8 cellular contexts compared by ENCODE assay signal in genomic region chr3:10263549-10264363, GRCh38. TPM values are rescaled to one million over a fixed set of nuclear protein-coding genes. Genes with fewer than 3 reads are reported as not detected.
DNase-seq lines count a peak whose midpoint lies in the region; ATAC-seq and TF ChIP-seq lines count a peak whose summit lies in the region.

No MANE protein-coding gene starts in this region.

- ATAC-seq in naive thymus-derived CD4-positive, alpha-beta T cell = peak; percentile 96
- ATAC-seq in stimulated activated naive CD8-positive, alpha-beta T cell treated with anti-CD3 and anti-CD28 coated beads, Interleukin-15, Interleukin-2, amounts not matched to agents 100 U/mL and 50 U/mL, for 24 hours = peak; percentile 93
- no peak for ATAC-seq in HG03045 (IDR thresholded peaks at IDR 0.05; ENCODE audit: unreplicated experiment)

- peaks cover 36 to 62% of the 10 kb centered on the region in 2 donors for H3K4me1 ChIP-seq in naive thymus-derived CD4-positive, alpha-beta T cell (ENCODE audit: control insufficient read depth in 2 of 2, insufficient read depth in 2 of 2, low read length in 2 of 2)

- H3K4me1 Mint-ChIP-seq in activated CD4-positive, alpha-beta T cell treated with anti-CD3 and anti-CD28 coated beads, Interleukin-2, amount 10 ng/mL, durations not matched to agents 7 days and 5 days = peaks cover 73% of the 10 kb centered on the region
- peaks cover 49 to 97% (median 80%) of the 10 kb centered on the region in 7 donors for H3K4me1 Mint-ChIP-seq in naive thymus-derived CD4-positive, alpha-beta T cell

- H3K4me3 Mint-ChIP-seq in activated CD4-positive, alpha-beta T cell treated with anti-CD3 and anti-CD28 coated beads, Interleukin-2, amount 10 ng/mL, durations not matched to agents 7 days and 5 days = peak overlapping the region; percentile 58
- peak overlapping the region; percentile 68 to 87 (median 77) for H3K4me3 Mint-ChIP-seq in naive thymus-derived CD4-positive, alpha-beta T cell

- TF ChIP-seq CTCF in AG09309 (IDR thresholded peaks at IDR 0.05; ENCODE audit: control insufficient read depth, insufficient read depth, low read depth, low read length, missing control alignments) = peak; percentile 47

- peak overlapping the region; percentile 79 for H3K27ac Mint-ChIP-seq in activated CD4-positive, alpha-beta T cell treated with anti-CD3 and anti-CD28 coated beads, Interleukin-2, amount 10 ng/mL, durations not matched to agents 7 days and 5 days
- peak overlapping the region; percentile 82 to 97 (median 91) for H3K27ac Mint-ChIP-seq in naive thymus-derived CD4-positive, alpha-beta T cell

- POLR2A ChIA-PET in activated CD4-positive, alpha-beta T cell treated with anti-CD3 and anti-CD28 coated beads, Interleukin-2, amount 10 ng/mL, durations not matched to agents 7 days and 5 days (lab: Charles Lee) = interaction anchor here (0.6 to 0.8 kb wide), 4 partner anchors 10 to 100 kb away, joined by 3 to 8 read pairs (median 4); no protein-coding TSS in a partner anchor
- POLR2A ChIA-PET in naive thymus-derived CD4-positive, alpha-beta T cell (lab: Charles Lee) = interaction anchor here (0.5 to 4.7 kb wide), 15 partner anchors 10 to 1011 kb away, joined by 3 to 71 read pairs (median 4); partner anchors contain the start of genes ARPC4, CRELD1, SEC13 and TADA3

- peak overlapping the region; percentile 73 for H3K27ac ChIP-seq in naive thymus-derived CD4-positive, alpha-beta T cell (ENCODE audit: low read depth, low read length)

- DNase-seq in AG09309 (ENCODE audit: low read depth) (no peak), HT-29 (ENCODE audit: low spot score) (peak; percentile 51), ecto neural progenitor cell (ENCODE audit: low spot score) (peak; percentile 81), middle frontal gyrus (ENCODE audit: extremely low spot score, low spot score) (no peak)
- peak; percentile 71 for DNase-seq in activated CD4-positive, alpha-beta T cell treated with anti-CD3 and anti-CD28 coated beads, Interleukin-2, amount 10 ng/mL, durations not matched to agents 7 days and 5 days
- peak; percentile 33 to 76 (median 71) for DNase-seq in naive thymus-derived CD4-positive, alpha-beta T cell
- peak; percentile 77 for DNase-seq in stimulated activated naive CD8-positive, alpha-beta T cell treated with anti-CD3 and anti-CD28 coated beads, Interleukin-15, Interleukin-2, amounts not matched to agents 100 U/mL and 50 U/mL, for 24 hours

- H3K27me3 ChIP-seq in naive thymus-derived CD4-positive, alpha-beta T cell (ENCODE audit: control insufficient read depth in 2 of 2, insufficient read depth in 2 of 2, low read length in 2 of 2) = no peaks in the 10 kb centered on the region

- no peaks in the 10 kb centered on the region for H3K9me3 Mint-ChIP-seq in activated CD4-positive, alpha-beta T cell treated with anti-CD3 and anti-CD28 coated beads, Interleukin-2, amount 10 ng/mL, durations not matched to agents 7 days and 5 days
- no peaks in the 10 kb centered on the region for H3K9me3 Mint-ChIP-seq in naive thymus-derived CD4-positive, alpha-beta T cell

- H3K36me3 Mint-ChIP-seq in activated CD4-positive, alpha-beta T cell treated with anti-CD3 and anti-CD28 coated beads, Interleukin-2, amount 10 ng/mL, durations not matched to agents 7 days and 5 days (ENCODE audit: low read depth) = peaks cover 75% of the 10 kb centered on the region
- H3K36me3 Mint-ChIP-seq in naive thymus-derived CD4-positive, alpha-beta T cell = peaks cover 10 to 64% (median 45%) of the 10 kb centered on the region in 5 donors

- CTCF ChIA-PET in activated CD4-positive, alpha-beta T cell treated with anti-CD3 and anti-CD28 coated beads, Interleukin-2, amount 10 ng/mL, durations not matched to agents 7 days and 5 days (lab: Charles Lee) = interaction anchor here (0.6 to 2.2 kb wide), 23 partner anchors 10 to 471 kb away, joined by 3 to 20 read pairs (median 4); partner anchors contain the start of genes ARPC4 and FANCD2
- CTCF ChIA-PET in naive thymus-derived CD4-positive, alpha-beta T cell (lab: Charles Lee) = interaction anchor here (0.7 to 1.6 kb wide), 14 partner anchors 13 to 331 kb away, joined by 3 to 8 read pairs (median 3); partner anchors contain the start of genes EMC3 and TATDN2

- peaks cover 4 to 43% (median 18%) of the 10 kb centered on the region in 3 experiments for H3K36me3 ChIP-seq in naive thymus-derived CD4-positive, alpha-beta T cell (ENCODE audit: control insufficient read depth in 2 of 3, insufficient read depth in 3 of 3, low read length in 3 of 3)

- H3K27me3 Mint-ChIP-seq in activated CD4-positive, alpha-beta T cell treated with anti-CD3 and anti-CD28 coated beads, Interleukin-2, amount 10 ng/mL, durations not matched to agents 7 days and 5 days = no peaks in the 10 kb centered on the region
- no peaks in the 10 kb centered on the region for H3K27me3 Mint-ChIP-seq in naive thymus-derived CD4-positive, alpha-beta T cell

- H3K9me3 ChIP-seq in naive thymus-derived CD4-positive, alpha-beta T cell (ENCODE audit: control insufficient read depth in 2 of 3, low read length in 3 of 3) = no peaks in the 10 kb centered on the region

- intact Hi-C loops in naive thymus-derived CD4-positive, alpha-beta T cell (cut with micrococcal nuclease) = loop anchor here (1.0 to 5.0 kb wide), 9 partner anchors 15 to 277 kb away; partner anchors contain the start of genes TATDN2 (in 2 of the 2), BRK1 (in 1 of the 2), EMC3 (in 1 of the 2) and IRAK2 (in 1 of the 2)

- no peak overlapping the region for H3K4me3 ChIP-seq in AG09309 (ENCODE audit: control insufficient read depth, low read depth, low read length)
- peak overlapping the region; percentile 47 for H3K4me3 ChIP-seq in naive thymus-derived CD4-positive, alpha-beta T cell (ENCODE audit: low read length)

RNA-seq across cellular contexts. Expression of gene TATDN2, which starts 15.5 kb away (rescaled TPM):
- 6.7 and 6.8 TPM in 2 replicates for total RNA-seq in HT-29 (2014; rRNA removed; shearing (Covaris generic))
- 10 to 100 TPM; 72.3 to 78.4 TPM for total RNA-seq in activated CD4-positive, alpha-beta T cell treated with anti-CD3 and anti-CD28 coated beads, Interleukin-2, amount 10 ng/mL, durations not matched to agents 7 days and 5 days
- total RNA-seq in naive thymus-derived CD4-positive, alpha-beta T cell = 10 to 100 TPM; 52.9 to 88.8 (median 71.6) TPM
- 10 to 100 TPM; 12.9 to 26.8 TPM for polyA plus RNA-seq in naive thymus-derived CD4-positive, alpha-beta T cell

RNA-seq across cellular contexts. Expression of gene GHRL, which starts 29.0 kb away (rescaled TPM):
- total RNA-seq in HT-29 (2014; rRNA removed; shearing (Covaris generic)) = not detected in 2 replicates
- total RNA-seq in activated CD4-positive, alpha-beta T cell treated with anti-CD3 and anti-CD28 coated beads, Interleukin-2, amount 10 ng/mL, durations not matched to agents 7 days and 5 days = under 1 TPM; 0.30 to 0.56 TPM
- 1 to 10 TPM in 4 of 5 experiments, under 1 TPM in 1; 0.35 to 3.8 (median 1.3) TPM for total RNA-seq in naive thymus-derived CD4-positive, alpha-beta T cell
- polyA plus RNA-seq in naive thymus-derived CD4-positive, alpha-beta T cell = under 1 TPM; 0.67 to 0.69 TPM

RNA-seq across cellular contexts. Expression of gene SEC13, which starts 57.2 kb away (rescaled TPM):
- 152 and 162 TPM in 2 replicates for total RNA-seq in HT-29 (2014; rRNA removed; shearing (Covaris generic))
- 10 to 100 TPM; 81.3 to 85.5 TPM for total RNA-seq in activated CD4-positive, alpha-beta T cell treated with anti-CD3 and anti-CD28 coated beads, Interleukin-2, amount 10 ng/mL, durations not matched to agents 7 days and 5 days
- total RNA-seq in naive thymus-derived CD4-positive, alpha-beta T cell = 10 to 100 TPM; 63.9 to 98.9 (median 71.0) TPM
- 100 to 1,000 TPM; 129 to 131 TPM for polyA plus RNA-seq in naive thymus-derived CD4-positive, alpha-beta T cell

Comparison
In these comparisons a context has a peak if more than half of its experiments do, and no peak if none do; other contexts are left out.
1. DNase-seq: peak in HT-29 (single experiment), activated CD4-positive, alpha-beta T cell treated with anti-CD3 and anti-CD28 coated beads, Interleukin-2, amount 10 ng/mL, durations not matched to agents 7 days and 5 days (single experiment), ecto neural progenitor cell (single experiment), naive thymus-derived CD4-positive, alpha-beta T cell (9 of 9) and stimulated activated naive CD8-positive, alpha-beta T cell treated with anti-CD3 and anti-CD28 coated beads, Interleukin-15, Interleukin-2, amounts not matched to agents 100 U/mL and 50 U/mL, for 24 hours (single experiment); none in AG09309 (single experiment) and middle frontal gyrus (single experiment).